9 cellular contexts compared by ENCODE assay signal in genomic region chr1:39933956-39934941, GRCh38. TPM values are rescaled to one million over a fixed set of nuclear protein-coding genes. Genes with fewer than 3 reads are reported as not detected.
A peak's percentile ranks its signal among the peaks of the same experiment; 100 is the strongest.
DNase-seq lines count a peak whose midpoint lies in the region; ATAC-seq, FAIRE-seq and TF ChIP-seq lines count a peak whose summit lies in the region.
"Had no signal": no experiment of that assay in that cellular context is flagged by ENCODE, and none has a peak within 500 bp of the region (broad histone marks: within the 10 kb centered on the region; RNA-seq: fewer than 3 reads in every experiment).

No MANE protein-coding gene starts in this region.

- TF ChIP-seq CTCF in mammary epithelial cell (conservative IDR thresholded peaks at IDR 0.05 in 1 of 2, IDR thresholded peaks at IDR 0.05 in 1 of 2; ENCODE audit: extremely low read depth in 1 of 2, insufficient read depth in 1 of 2, low read depth in 1 of 2, low read length in 2 of 2) (no peak), HepG2 (CRISPR knock-in tag; IDR thresholded peaks at IDR 0.05) (no peak), upper lobe of right lung (IDR thresholded peaks at IDR 0.05) (no peak)
- TF ChIP-seq CTCF in CD4-positive, alpha-beta T cell (IDR thresholded peaks at IDR 0.05) = no peak

- no peak for TF ChIP-seq RAD21 in HepG2 (CRISPR knock-in tag; IDR thresholded peaks at IDR 0.05)

- TF ChIP-seq POLR2A in HepG2 (IDR thresholded peaks at IDR 0.05; ENCODE audit: insufficient read depth in 1 of 2, low read depth in 2 of 2, low read length in 2 of 2) = no peak

- in situ Hi-C loops in mammary epithelial cell (cut with MboI; ENCODE audit: low sequenced_read_pairs in 2 of 2) = no loop called here
- in situ Hi-C loops in HepG2 (cut with HindIII; ENCODE audit: extremely low pct_ligation_motif_present, low pct_unique_long_range_greater_than_20kb) = no loop called here

- peaks cover 2% of the 10 kb centered on the region for H3K27me3 Mint-ChIP-seq in activated CD4-positive, alpha-beta T cell treated with anti-CD3 and anti-CD28 coated beads for 36 hours
- H3K27me3 Mint-ChIP-seq in CD4-positive, alpha-beta T cell = no peaks in the 10 kb centered on the region
- H3K27me3 Mint-ChIP-seq: activated B cell treated with CpG ODN at 0.5 μM for 24 hours had no signal

- peak; percentile 77 for FAIRE-seq in HepG2 (lab: Jason Lieb, UNC)

- no peak overlapping the region for H3K4me3 Mint-ChIP-seq in activated CD4-positive, alpha-beta T cell treated with anti-CD3 and anti-CD28 coated beads for 36 hours
- H3K4me3 Mint-ChIP-seq in CD4-positive, alpha-beta T cell = no peak overlapping the region
- H3K4me3 Mint-ChIP-seq: activated B cell treated with CpG ODN at 0.5 μM for 24 hours had no signal

- DNase-seq in Kasumi-1 (lab: John Stamatoyannopoulos, UW) = peak; percentile 78 to 81
- DNase-seq in mammary epithelial cell = peak; percentile 97
- DNase-seq in HepG2 (ENCODE audit: low spot score) = peak; percentile 86
- peak; percentile 92 for DNase-seq in upper lobe of right lung
- DNase-seq in middle frontal gyrus (ENCODE audit: extremely low spot score, low spot score) = no peak
- no peak for DNase-seq in activated CD4-positive, alpha-beta T cell treated with anti-CD3 and anti-CD28 coated beads for 36 hours
- DNase-seq in NCI-H1092 (lab: John Stamatoyannopoulos, UW) = no peak
- no peak for DNase-seq in CD4-positive, alpha-beta T cell
- DNase-seq: activated B cell treated with CpG ODN at 0.5 μM for 24 hours had no signal

- H3K9me3 Mint-ChIP-seq in activated CD4-positive, alpha-beta T cell treated with anti-CD3 and anti-CD28 coated beads for 36 hours (ENCODE audit: low read depth) = no peaks in the 10 kb centered on the region
- H3K9me3 Mint-ChIP-seq in CD4-positive, alpha-beta T cell = no peaks in the 10 kb centered on the region
- H3K9me3 Mint-ChIP-seq: activated B cell treated with CpG ODN at 0.5 μM for 24 hours had no signal

- H3K36me3 Mint-ChIP-seq in activated CD4-positive, alpha-beta T cell treated with anti-CD3 and anti-CD28 coated beads for 36 hours (ENCODE audit: low read depth) = no peaks in the 10 kb centered on the region
- H3K36me3 Mint-ChIP-seq in CD4-positive, alpha-beta T cell (ENCODE audit: low read depth) = no peaks in the 10 kb centered on the region

- intact Hi-C loops in mammary epithelial cell (cut with micrococcal nuclease) = loop anchor here (1.0 to 5.0 kb wide), 3 partner anchors 9 to 38 kb away; partner anchors contain the start of gene MFSD2A
- intact Hi-C loops in HepG2 (cut with micrococcal nuclease; ENCODE audit: unreplicated experiment) = loop anchor here (1.0 kb wide), 1 partner anchor 19 kb away; no protein-coding TSS in a partner anchor
- intact Hi-C loops in upper lobe of right lung (cut with DNase I) = no loop called here
- intact Hi-C loops in activated CD4-positive, alpha-beta T cell treated with anti-CD3 and anti-CD28 coated beads for 36 hours (cut with DNase I, micrococcal nuclease) = no loop called here
- intact Hi-C loops in CD4-positive, alpha-beta T cell (cut with DNase I, micrococcal nuclease) = no loop called here

- POLR2A ChIA-PET in HepG2 (lab: Yijun Ruan, JAX) = interaction anchor here (1.0 to 1.6 kb wide), 3 partner anchors 9 to 106 kb away, joined by 3 to 5 read pairs (median 3); partner anchors contain the start of genes CAP1 and TRIT1
- POLR2A ChIA-PET in activated CD4-positive, alpha-beta T cell treated with anti-CD3 and anti-CD28 coated beads for 36 hours (lab: Charles Lee) = no interaction called here
- POLR2A ChIA-PET in CD4-positive, alpha-beta T cell (lab: Charles Lee) = no interaction called here

- peaks cover 18% of the 10 kb centered on the region for H3K4me1 ChIP-seq in mammary epithelial cell (ENCODE audit: insufficient read depth, low read length)
- peaks cover 20% of the 10 kb centered on the region for H3K4me1 ChIP-seq in HepG2 (ENCODE audit: insufficient read depth, low read length)
- peaks cover 26% of the 10 kb centered on the region for H3K4me1 ChIP-seq in upper lobe of right lung

- H3K4me2 ChIP-seq in mammary epithelial cell (ENCODE audit: insufficient read depth, low read depth, low read length) = peak overlapping the region; percentile 71
- H3K4me2 ChIP-seq in HepG2 (ENCODE audit: low read depth, low read length) = peak overlapping the region; percentile 41

- ATAC-seq in HepG2 (peak; percentile 89), upper lobe of right lung (peak; percentile 96)
- no peak for ATAC-seq in activated CD4-positive, alpha-beta T cell treated with anti-CD3 and anti-CD28 coated beads for 36 hours
- no peak for ATAC-seq in CD4-positive, alpha-beta T cell (ENCODE audit: poor library complexity)

- H3K9ac ChIP-seq in mammary epithelial cell (ENCODE audit: insufficient read depth, low read length) (peak overlapping the region; percentile 26), HepG2 (ENCODE audit: insufficient read depth, low read depth, low read length) (no peak overlapping the region)

- H3K9me3 ChIP-seq in mammary epithelial cell (replicated peaks; ENCODE audit: insufficient read depth, low read length) = no peaks in the 10 kb centered on the region
- H3K9me3 ChIP-seq in HepG2 (ENCODE audit: low read length) = no peaks in the 10 kb centered on the region
- no peaks in the 10 kb centered on the region for H3K9me3 ChIP-seq in upper lobe of right lung
- H3K9me3 ChIP-seq in CD4-positive, alpha-beta T cell (ENCODE audit: control insufficient read depth, low read length) = no peaks in the 10 kb centered on the region

- H3K27me3 ChIP-seq in mammary epithelial cell (ENCODE audit: insufficient read depth, low read length) (no peaks in the 10 kb centered on the region), HepG2 (ENCODE audit: control insufficient read depth in 1 of 2, insufficient read depth in 2 of 2, low read length in 2 of 2) (no peaks in the 10 kb centered on the region), upper lobe of right lung (no peaks in the 10 kb centered on the region)
- H3K27me3 ChIP-seq in CD4-positive, alpha-beta T cell (ENCODE audit: control insufficient read depth, insufficient read depth, low read length) = no peaks in the 10 kb centered on the region

- H3K36me3 ChIP-seq in mammary epithelial cell (ENCODE audit: insufficient read depth, low read length) (no peaks in the 10 kb centered on the region), HepG2 (replicated peaks in 1 of 2; ENCODE audit: control insufficient read depth in 1 of 2, insufficient read depth in 2 of 2, low read length in 2 of 2) (no peaks in the 10 kb centered on the region), upper lobe of right lung (no peaks in the 10 kb centered on the region)

- CTCF ChIA-PET in mammary epithelial cell (lab: Charles Lee; ENCODE audit: low non-redundant PET) (interaction anchor here (0.5 to 1.1 kb wide), 3 partner anchors 22 to 134 kb away, joined by 3 to 7 read pairs (median 4); no protein-coding TSS in a partner anchor), HepG2 (lab: Yijun Ruan, JAX; ENCODE audit: low intra/inter-chr PET ratio, low total read pairs) (no interaction called here)
- CTCF ChIA-PET in activated CD4-positive, alpha-beta T cell treated with anti-CD3 and anti-CD28 coated beads for 36 hours (lab: Charles Lee) = interaction anchor here (0.9 to 1.7 kb wide), 5 partner anchors 12 to 37 kb away, joined by 3 to 4 read pairs (median 3); no protein-coding TSS in a partner anchor
- CTCF ChIA-PET in CD4-positive, alpha-beta T cell (lab: Charles Lee) = no interaction called here

- H3K27ac Mint-ChIP-seq in activated CD4-positive, alpha-beta T cell treated with anti-CD3 and anti-CD28 coated beads for 36 hours = no peak overlapping the region
- H3K27ac Mint-ChIP-seq in CD4-positive, alpha-beta T cell = no peak overlapping the region
- H3K27ac Mint-ChIP-seq: activated B cell treated with CpG ODN at 0.5 μM for 24 hours had no signal

- no peak overlapping the region for H3K4me3 ChIP-seq in mammary epithelial cell (replicated peaks in 1 of 3; ENCODE audit: insufficient read depth in 1 of 3, low read depth in 2 of 3, low read length in 3 of 3)
- H3K4me3 ChIP-seq in HepG2 (replicated peaks in 1 of 3; ENCODE audit: insufficient read depth in 1 of 3, low read depth in 2 of 3, low read length in 3 of 3) = peak overlapping the region in 1 of 3 experiments; percentile 14; a peak in 2 of 6 replicates
- H3K4me3 ChIP-seq in upper lobe of right lung = no peak overlapping the region

- TF ChIP-seq EP300 in HepG2 (IDR thresholded peaks at IDR 0.05; ENCODE audit: low read depth in 2 of 2, low read length in 2 of 2) (peak; percentile 60 to 73; a peak in 3 of 4 replicates), HepG2 (CRISPR knock-in tag; IDR thresholded peaks at IDR 0.05; ENCODE audit: borderline replicate concordance) (peak; percentile 36; the same call in 1 of the 2 replicates)

- dilution Hi-C loops in mammary epithelial cell (cut with HindIII; ENCODE audit: low sequenced_read_pairs) = loop anchor here (10.0 kb wide), 1 partner anchor 129 kb away; no protein-coding TSS in a partner anchor

- WGBS in mammary epithelial cell (ENCODE audit: low coverage, missing lambda C conversion rate) = 10% methylated on average over 12 of the region's 12 CpGs
- 1% methylated on average over 11 of the region's 12 CpGs for WGBS in HepG2 (ENCODE audit: low lambda C conversion rate)

- no peaks in the 10 kb centered on the region for H3K4me1 Mint-ChIP-seq in activated CD4-positive, alpha-beta T cell treated with anti-CD3 and anti-CD28 coated beads for 36 hours
- H3K4me1 Mint-ChIP-seq in CD4-positive, alpha-beta T cell (ENCODE audit: low read depth) = no peaks in the 10 kb centered on the region

- H4K20me1 ChIP-seq in mammary epithelial cell (ENCODE audit: insufficient read depth, low read length) (no peaks in the 10 kb centered on the region), HepG2 (ENCODE audit: insufficient read depth, low read length) (no peaks in the 10 kb centered on the region)

- H2AFZ ChIP-seq in mammary epithelial cell (ENCODE audit: low read depth, low read length) = peak overlapping the region; percentile 59
- no peak overlapping the region for H2AFZ ChIP-seq in HepG2 (ENCODE audit: low read length)

- H3K27ac ChIP-seq in mammary epithelial cell (ENCODE audit: insufficient read depth, low read depth, low read length) (peak overlapping the region; percentile 63), HepG2 (ENCODE audit: extremely low read length, insufficient read depth, low read length) (peak overlapping the region; percentile 43), upper lobe of right lung (peak overlapping the region; percentile 77)
- no peak overlapping the region for H3K27ac ChIP-seq in CD4-positive, alpha-beta T cell (ENCODE audit: low read depth, low read length)

- no peaks in the 10 kb centered on the region for H3K79me2 ChIP-seq in mammary epithelial cell (ENCODE audit: insufficient read depth, low read length)
- H3K79me2 ChIP-seq in HepG2 (ENCODE audit: insufficient read depth, low read length) = no peaks in the 10 kb centered on the region

- BruUV-seq in mammary epithelial cell (replicated peaks; lab: Mats Ljungman, UMichigan) (no TSS peak), HepG2 (replicated peaks; lab: Mats Ljungman, UMichigan) (no TSS peak)

RNA-seq across cellular contexts. Expression of gene MFSD2A, which starts 20.7 kb away (rescaled TPM):
- total RNA-seq in mammary epithelial cell (10 to 100 TPM; 14.3 to 54.0 TPM), HepG2 (2016; rRNA removed; fragmentation: Illumina TruSeq; extraction: Trizol) (not detected in 2 replicates), upper lobe of right lung (225 TPM)
- polyA plus RNA-seq in mammary epithelial cell (49.3 TPM), HepG2 (2011; rRNA removed) (0.05 and 0.08 TPM in 2 replicates)
- polyA minus RNA-seq in mammary epithelial cell = 67.4 TPM
- total RNA-seq in HepG2 (2016; cell fraction: cytosol; rRNA removed; fragmentation: Illumina TruSeq; extraction: Trizol; ENCODE audit: low read depth) = not detected in 2 replicates
- total RNA-seq in HepG2 (2016; cell fraction: insoluble cytoplasmic fraction; rRNA removed; fragmentation: Illumina TruSeq; extraction: Trizol) = 0.11 TPM in 1 of 2 replicates, not detected in the other
- not detected in 2 replicates for total RNA-seq in HepG2 (2016; cell fraction: membrane; rRNA removed; fragmentation: Illumina TruSeq; extraction: Trizol)
- not detected in 2 replicates for total RNA-seq in HepG2 (2016; cell fraction: nucleus; rRNA removed; fragmentation: Illumina TruSeq; extraction: Trizol)
- polyA plus RNA-seq in HepG2 (2011; cell fraction: cytosol; rRNA removed) = not detected in 2 replicates
- polyA plus RNA-seq in HepG2 (2011; cell fraction: nucleus; rRNA removed) = 0.13 TPM in 1 of 2 replicates, not detected in the other
- polyA plus RNA-seq in HepG2 (2012) = not detected in 2 replicates
- not detected in 2 replicates for polyA plus RNA-seq in HepG2 (2016; cell fraction: cytosol; fragmentation: Illumina TruSeq; extraction: Trizol; ENCODE audit: low read depth)
- not detected in 2 replicates for polyA plus RNA-seq in HepG2 (2016; cell fraction: insoluble cytoplasmic fraction; fragmentation: Illumina TruSeq; extraction: Trizol; ENCODE audit: low read depth)
- not detected in 2 replicates for polyA plus RNA-seq in HepG2 (2016; cell fraction: membrane; fragmentation: Illumina TruSeq; extraction: Trizol; ENCODE audit: low read depth)
- polyA plus RNA-seq in HepG2 (2016; cell fraction: nucleus; fragmentation: Illumina TruSeq; extraction: Trizol; ENCODE audit: insufficient read depth, low read depth) = not detected in 2 replicates
- 0.06 and 0.16 TPM in 2 replicates for polyA minus RNA-seq in HepG2 (2011; rRNA and poly(A)+ RNA removed; ENCODE audit: low replicate concordance)
- polyA minus RNA-seq in HepG2 (2011; cell fraction: cytosol; rRNA and poly(A)+ RNA removed) = not detected in 2 replicates
- not detected in 2 replicates for polyA minus RNA-seq in HepG2 (2011; cell fraction: nucleus; rRNA and poly(A)+ RNA removed)
- 10 to 100 TPM in 1 of 2 experiments, 1 to 10 TPM in 1; 8.8 to 12.8 TPM for total RNA-seq in activated CD4-positive, alpha-beta T cell treated with anti-CD3 and anti-CD28 coated beads for 36 hours
- 1 to 10 TPM; 2.5 to 2.7 TPM for total RNA-seq in CD4-positive, alpha-beta T cell

RNA-seq across cellular contexts. Expression of gene MYCL, which starts 32.5 kb away (rescaled TPM):
- total RNA-seq in mammary epithelial cell (1 to 10 TPM; 3.1 to 4.5 TPM), HepG2 (2016; rRNA removed; fragmentation: Illumina TruSeq; extraction: Trizol) (0.31 and 0.42 TPM in 2 replicates), upper lobe of right lung (3.6 TPM)
- polyA plus RNA-seq in mammary epithelial cell (2.3 TPM), HepG2 (2011; rRNA removed) (1.7 and 2.1 TPM in 2 replicates)
- polyA minus RNA-seq in mammary epithelial cell = 1.6 TPM
- 0.20 and 0.26 TPM in 2 replicates for total RNA-seq in HepG2 (2016; cell fraction: cytosol; rRNA removed; fragmentation: Illumina TruSeq; extraction: Trizol; ENCODE audit: low read depth)
- 0.15 and 0.30 TPM in 2 replicates for total RNA-seq in HepG2 (2016; cell fraction: insoluble cytoplasmic fraction; rRNA removed; fragmentation: Illumina TruSeq; extraction: Trizol)
- 0.28 and 0.34 TPM in 2 replicates for total RNA-seq in HepG2 (2016; cell fraction: membrane; rRNA removed; fragmentation: Illumina TruSeq; extraction: Trizol)
- total RNA-seq in HepG2 (2016; cell fraction: nucleus; rRNA removed; fragmentation: Illumina TruSeq; extraction: Trizol) = 0.38 and 0.62 TPM in 2 replicates
- 1.7 and 2.2 TPM in 2 replicates for polyA plus RNA-seq in HepG2 (2011; cell fraction: cytosol; rRNA removed)
- polyA plus RNA-seq in HepG2 (2011; cell fraction: nucleus; rRNA removed) = 0.77 and 1.6 TPM in 2 replicates
- 4.1 and 5.6 TPM in 2 replicates for polyA plus RNA-seq in HepG2 (2012)
- 0.14 and 0.15 TPM in 2 replicates for polyA plus RNA-seq in HepG2 (2016; cell fraction: cytosol; fragmentation: Illumina TruSeq; extraction: Trizol; ENCODE audit: low read depth)
- 0.21 and 0.37 TPM in 2 replicates for polyA plus RNA-seq in HepG2 (2016; cell fraction: insoluble cytoplasmic fraction; fragmentation: Illumina TruSeq; extraction: Trizol; ENCODE audit: low read depth)
- polyA plus RNA-seq in HepG2 (2016; cell fraction: membrane; fragmentation: Illumina TruSeq; extraction: Trizol; ENCODE audit: low read depth) = 0.28 and 0.40 TPM in 2 replicates
- 0.29 and 0.42 TPM in 2 replicates for polyA plus RNA-seq in HepG2 (2016; cell fraction: nucleus; fragmentation: Illumina TruSeq; extraction: Trizol; ENCODE audit: insufficient read depth, low read depth)
- polyA minus RNA-seq in HepG2 (2011; rRNA and poly(A)+ RNA removed; ENCODE audit: low replicate concordance) = 2.5 and 7.8 TPM in 2 replicates
- 0.79 and 1.5 TPM in 2 replicates for polyA minus RNA-seq in HepG2 (2011; cell fraction: cytosol; rRNA and poly(A)+ RNA removed)
- polyA minus RNA-seq in HepG2 (2011; cell fraction: nucleus; rRNA and poly(A)+ RNA removed) = 1.3 and 3.1 TPM in 2 replicates
- total RNA-seq in activated CD4-positive, alpha-beta T cell treated with anti-CD3 and anti-CD28 coated beads for 36 hours = under 1 TPM; 0.11 to 0.16 TPM
- under 1 TPM; 0.08 to 0.50 TPM for total RNA-seq in CD4-positive, alpha-beta T cell

RNA-seq across cellular contexts. Expression of gene TRIT1, which starts 50.9 kb away (rescaled TPM):
- total RNA-seq in mammary epithelial cell (10 to 100 TPM; 21.3 to 24.6 TPM), HepG2 (2016; rRNA removed; fragmentation: Illumina TruSeq; extraction: Trizol) (20.4 and 20.7 TPM in 2 replicates), upper lobe of right lung (13.1 TPM)
- polyA plus RNA-seq in mammary epithelial cell (15.4 TPM), HepG2 (2011; rRNA removed) (11.5 and 13.4 TPM in 2 replicates)
- 16.6 TPM for polyA minus RNA-seq in mammary epithelial cell
- total RNA-seq in HepG2 (2016; cell fraction: cytosol; rRNA removed; fragmentation: Illumina TruSeq; extraction: Trizol; ENCODE audit: low read depth) = 6.6 and 8.1 TPM in 2 replicates
- total RNA-seq in HepG2 (2016; cell fraction: insoluble cytoplasmic fraction; rRNA removed; fragmentation: Illumina TruSeq; extraction: Trizol) = 20.6 and 21.7 TPM in 2 replicates
- total RNA-seq in HepG2 (2016; cell fraction: membrane; rRNA removed; fragmentation: Illumina TruSeq; extraction: Trizol) = 11.4 and 13.2 TPM in 2 replicates
- total RNA-seq in HepG2 (2016; cell fraction: nucleus; rRNA removed; fragmentation: Illumina TruSeq; extraction: Trizol) = 24.7 and 29.2 TPM in 2 replicates
- polyA plus RNA-seq in HepG2 (2011; cell fraction: cytosol; rRNA removed) = 6.3 and 6.6 TPM in 2 replicates
- 11.5 and 15.4 TPM in 2 replicates for polyA plus RNA-seq in HepG2 (2011; cell fraction: nucleus; rRNA removed)
- 10.4 and 13.0 TPM in 2 replicates for polyA plus RNA-seq in HepG2 (2012)
- polyA plus RNA-seq in HepG2 (2016; cell fraction: cytosol; fragmentation: Illumina TruSeq; extraction: Trizol; ENCODE audit: low read depth) = 2.8 and 4.0 TPM in 2 replicates
- 13.4 and 19.6 TPM in 2 replicates for polyA plus RNA-seq in HepG2 (2016; cell fraction: insoluble cytoplasmic fraction; fragmentation: Illumina TruSeq; extraction: Trizol; ENCODE audit: low read depth)
- 5.7 and 6.6 TPM in 2 replicates for polyA plus RNA-seq in HepG2 (2016; cell fraction: membrane; fragmentation: Illumina TruSeq; extraction: Trizol; ENCODE audit: low read depth)
- 46.0 and 50.5 TPM in 2 replicates for polyA plus RNA-seq in HepG2 (2016; cell fraction: nucleus; fragmentation: Illumina TruSeq; extraction: Trizol; ENCODE audit: insufficient read depth, low read depth)
- polyA minus RNA-seq in HepG2 (2011; rRNA and poly(A)+ RNA removed; ENCODE audit: low replicate concordance) = 11.6 and 20.1 TPM in 2 replicates
- polyA minus RNA-seq in HepG2 (2011; cell fraction: cytosol; rRNA and poly(A)+ RNA removed) = 5.3 and 8.4 TPM in 2 replicates
- 22.4 and 32.9 TPM in 2 replicates for polyA minus RNA-seq in HepG2 (2011; cell fraction: nucleus; rRNA and poly(A)+ RNA removed)
- 10 to 100 TPM; 31.4 to 51.7 TPM for total RNA-seq in activated CD4-positive, alpha-beta T cell treated with anti-CD3 and anti-CD28 coated beads for 36 hours
- total RNA-seq in CD4-positive, alpha-beta T cell = 1 to 10 TPM; 4.0 to 4.4 TPM

Comparison
In these comparisons a context has a peak if more than half of its experiments do, and no peak if none do; other contexts are left out.
1. DNase-seq: peak in Kasumi-1 (2 of 2), mammary epithelial cell (single experiment), HepG2 (single experiment) and upper lobe of right lung (single experiment); none in middle frontal gyrus (single experiment), activated CD4-positive, alpha-beta T cell treated with anti-CD3 and anti-CD28 coated beads for 36 hours (single experiment), NCI-H1092 (single experiment) and CD4-positive, alpha-beta T cell (0 of 10).
2. ATAC-seq: peak in HepG2 (single experiment) and upper lobe of right lung (single experiment); none in activated CD4-positive, alpha-beta T cell treated with anti-CD3 and anti-CD28 coated beads for 36 hours (single experiment) and CD4-positive, alpha-beta T cell (single experiment).
3. CTCF ChIA-PET loops: an anchor here in mammary epithelial cell (0.5 to 1.1 kb wide) and activated CD4-positive, alpha-beta T cell treated with anti-CD3 and anti-CD28 coated beads for 36 hours (0.9 to 1.7 kb wide); none called in HepG2 and CD4-positive, alpha-beta T cell.
4. intact Hi-C loops: an anchor here in mammary epithelial cell (1.0 to 5.0 kb wide) and HepG2 (1.0 kb wide); none called in upper lobe of right lung, activated CD4-positive, alpha-beta T cell treated with anti-CD3 and anti-CD28 coated beads for 36 hours and CD4-positive, alpha-beta T cell.